In the genomic region with DNA sequence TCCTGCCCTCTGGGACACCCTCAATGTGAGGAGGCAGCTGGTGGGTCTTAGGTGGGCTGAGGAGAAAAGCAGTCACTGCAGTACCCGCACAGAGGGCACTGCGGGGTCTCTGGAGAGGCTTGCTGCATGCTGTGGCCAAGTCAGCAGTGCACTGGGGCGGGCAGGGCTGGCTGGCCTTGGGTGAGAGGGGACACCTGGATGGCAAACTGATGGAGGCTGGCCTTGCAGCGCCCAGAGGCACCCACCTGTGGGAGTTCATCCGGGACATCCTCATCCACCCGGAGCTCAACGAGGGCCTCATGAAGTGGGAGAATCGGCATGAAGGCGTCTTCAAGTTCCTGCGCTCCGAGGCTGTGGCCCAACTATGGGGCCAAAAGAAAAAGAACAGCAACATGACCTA, we compare ENCODE assay signal across 28 cellular contexts. TPM values are rescaled to one million over a fixed set of nuclear protein-coding genes. Genes with fewer than 3 reads are reported as not detected.
DNase-seq lines count a peak whose midpoint lies in the region; ATAC-seq, FAIRE-seq and TF ChIP-seq lines count a peak whose summit lies in the region.
"Had no signal": no experiment of that assay in that cellular context is flagged by ENCODE, and none has a peak within 500 bp of the region (broad histone marks: within the 10 kb centered on the region; RNA-seq: fewer than 3 reads in every experiment).

No MANE protein-coding gene starts in this region.

- intact Hi-C loops in left lung (cut with DNase I), result no loop called here
- intact Hi-C loops in pancreas (cut with DNase I), result loop anchor here in 1 of 3 donors (5.0 kb wide), 1 partner anchor 94 kb away; no protein-coding TSS in a partner anchor

- H3K36me3 ChIP-seq in left lung (peaks cover 0 to 35% of the 10 kb centered on the region in 2 donors), pancreas (peaks cover 5 to 48% (median 13%) of the 10 kb centered on the region in 3 donors)
- H3K36me3 ChIP-seq: ascending aorta, neutrophil had no signal

- peak; percentile 62 for DNase-seq in DMS53 (lab: John Stamatoyannopoulos, UW)
- no peak for DNase-seq in DMS53 treated with DMSO at 0.1 percent for 48 hours (lab: John Stamatoyannopoulos, UW; ENCODE audit: unreplicated experiment)
- peak in 1 of 2 donors; percentile 80 for DNase-seq in left lung
- peak in 4 of 6 donors; percentile 31 to 83 (median 59) for DNase-seq in pancreas
- no peak for DNase-seq in NCI-H146 treated with DMSO at 0.1 percent for 48 hours (lab: John Stamatoyannopoulos, UW; ENCODE audit: unreplicated experiment)
- no peak for DNase-seq in stimulated activated CD4-positive, alpha-beta T cell treated with anti-CD3 and anti-CD28 coated beads, Interleukin-4, amount 100 ng/mL, for 4 hours
- DNase-seq: 8988T; activated CD4-positive, alpha-beta T cell treated with anti-CD3 and anti-CD28 coated beads for 4 hours; activated gamma-delta T cell; activated naive CD8-positive, alpha-beta T cell treated with anti-CD3 and anti-CD28 coated beads, Interleukin-2, amount 10 ng/mL, durations not matched to agents 7 days and 5 days; CD4-positive, CD25-positive, alpha-beta regulatory T cell; central memory CD4-positive, alpha-beta T cell; DMS 273 treated with DMSO at 0.1 percent for 48 hours; dorsolateral prefrontal cortex; glutamatergic neuron; GOT3; Kasumi-1; NCI-H1694; NCI-H2171; NCI-H510A; psoas muscle; Right ventricle myocardium superior had no signal

- WGBS in pancreas, 2 donors, result 56 to 72% methylated on average over 11 of the region's 11 CpGs

- H3K27ac ChIP-seq in left lung (peak overlapping the region in 1 of 2 donors; percentile 31), pancreas (peak overlapping the region in 2 of 4 donors; percentile 91 to 97)
- H3K27ac ChIP-seq: ascending aorta, dorsolateral prefrontal cortex, neutrophil, psoas muscle had no signal

- no peaks in the 10 kb centered on the region for H3K4me1 ChIP-seq in left lung
- H3K4me1 ChIP-seq in pancreas, result peaks cover 42 to 44% (median 42%) of the 10 kb centered on the region in 3 donors
- H3K4me1 ChIP-seq: ascending aorta, psoas muscle had no signal

- ATAC-seq in left lung, result no peak
- no peak for ATAC-seq in pancreas
- ATAC-seq in GM21619 (IDR thresholded peaks at IDR 0.05; ENCODE audit: unreplicated experiment), result no peak
- ATAC-seq in HG03196 (IDR thresholded peaks at IDR 0.05; ENCODE audit: unreplicated experiment), result no peak
- ATAC-seq: psoas muscle had no signal

- H3K4me3 ChIP-seq in left lung, result peak overlapping the region; percentile 35 to 46
- H3K4me3 ChIP-seq in pancreas, result peak overlapping the region; percentile 61 to 96 (median 76)
- H3K4me3 ChIP-seq: ascending aorta, dorsolateral prefrontal cortex, psoas muscle had no signal

- peaks cover 0 to 7% of the 10 kb centered on the region in 2 donors for H3K27me3 ChIP-seq in left lung
- no peaks in the 10 kb centered on the region for H3K27me3 ChIP-seq in pancreas
- H3K27me3 ChIP-seq: ascending aorta, dorsolateral prefrontal cortex had no signal

- TF ChIP-seq CTCF in left lung (IDR thresholded peaks at IDR 0.05) (no peak), pancreas (IDR thresholded peaks at IDR 0.05) (no peak)

- FAIRE-seq in pancreas (lab: Jason Lieb, UNC), result no peak
- FAIRE-seq: urothelium cell line had no signal

- H3K9me3 ChIP-seq in left lung (no peaks in the 10 kb centered on the region), pancreas (no peaks in the 10 kb centered on the region)
- H3K9me3 ChIP-seq: ascending aorta, neutrophil, psoas muscle had no signal

RNA-seq across cellular contexts. Expression of gene ELF3, which starts 3.2 kb away (rescaled TPM):
- total RNA-seq in left lung (100 to 1,000 TPM in 1 of 2 donors, 10 to 100 TPM in 1; 77.6 to 146 TPM), pancreas (100 to 1,000 TPM in 5 of 6 donors, 10 to 100 TPM in 1; 99.3 to 278 (median 158) TPM)
- 100 to 1,000 TPM; 284 to 447 TPM for polyA plus RNA-seq in pancreas
- total RNA-seq: myocyte had no signal
- polyA plus RNA-seq: CD4-positive, CD25-positive, alpha-beta regulatory T cell had no signal

RNA-seq across cellular contexts. Expression of gene RNPEP, which starts 31.2 kb away (rescaled TPM):
- 10 to 100 TPM; 77.9 to 81.2 TPM for total RNA-seq in left lung
- 10 to 100 TPM; 19.8 to 37.6 (median 26.5) TPM for total RNA-seq in pancreas
- 10 to 100 TPM; 29.0 to 43.5 TPM for polyA plus RNA-seq in pancreas

RNA-seq across cellular contexts. Expression of gene TIMM17A, which starts 58.3 kb away (rescaled TPM):
- total RNA-seq in left lung (10 to 100 TPM; 42.6 to 56.7 TPM), pancreas (10 to 100 TPM in 5 of 6 donors, 1 to 10 TPM in 1; 7.9 to 17.8 (median 17.1) TPM)
- polyA plus RNA-seq in pancreas, result 10 to 100 TPM; 18.1 to 28.2 TPM

Comparison
In these comparisons a context has a peak if more than half of its experiments do, and no peak if none do; other contexts are left out.
1. DNase-seq: peak in DMS53 (single experiment) and pancreas (4 of 6); none in DMS53 treated with DMSO at 0.1 percent for 48 hours (single experiment), NCI-H146 treated with DMSO at 0.1 percent for 48 hours (single experiment) and stimulated activated CD4-positive, alpha-beta T cell treated with anti-CD3 and anti-CD28 coated beads, Interleukin-4, amount 100 ng/mL, for 4 hours (0 of 2).